In the genomic region with DNA sequence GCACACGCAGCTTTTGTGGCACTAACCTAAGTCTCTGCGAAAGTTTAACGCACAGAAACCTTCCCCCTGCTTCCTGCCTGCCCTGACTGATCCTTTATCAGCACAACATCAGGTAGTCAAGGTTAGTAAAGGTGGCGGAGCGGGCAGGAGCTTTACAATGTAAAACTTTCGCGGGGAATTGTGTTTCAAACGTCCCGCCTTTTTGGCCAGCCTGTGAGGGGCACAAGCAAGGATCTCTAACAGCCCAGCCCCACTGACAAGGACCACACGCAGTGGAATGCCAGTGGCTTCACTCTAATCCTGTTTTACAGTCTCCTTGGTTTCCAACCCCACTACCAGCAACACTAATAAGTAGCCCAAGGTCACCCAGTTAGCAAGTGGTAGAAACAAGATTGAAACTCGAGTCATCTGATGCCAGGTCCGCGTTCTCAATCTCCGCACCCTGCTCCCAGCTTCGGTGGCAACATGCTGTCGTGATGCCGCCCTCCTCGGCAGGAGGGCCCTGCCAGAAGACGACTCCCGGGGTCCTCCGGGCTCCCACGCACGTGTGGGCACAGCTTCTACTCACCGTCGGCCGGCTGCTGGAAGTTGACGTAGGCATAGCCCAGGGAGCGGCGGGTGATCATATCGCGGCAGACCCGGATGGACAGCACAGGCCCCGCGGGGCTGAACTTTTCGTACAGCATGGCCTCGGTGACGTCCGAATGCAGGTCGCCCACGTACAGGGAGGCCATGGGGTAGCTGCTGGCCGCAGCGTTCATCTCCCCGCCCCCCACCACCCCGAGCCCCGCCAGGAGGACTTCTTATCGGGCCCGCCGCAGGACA, we compare ENCODE assay signal across 8 cellular contexts. TPM values are rescaled to one million over a fixed set of nuclear protein-coding genes. Genes with fewer than 3 reads are reported as not detected.
DNase-seq lines count a peak whose midpoint lies in the region; ATAC-seq and TF ChIP-seq lines count a peak whose summit lies in the region.

No MANE protein-coding gene starts in this region.

- no peak for TF ChIP-seq POLR2A in uterus (IDR thresholded peaks at IDR 0.05)

- peak overlapping the region; percentile 89 to 96 (median 92) for H3K4me3 Mint-ChIP-seq in CD8-positive, alpha-beta memory T cell
- H3K4me3 Mint-ChIP-seq in activated naive CD4-positive, alpha-beta T cell treated with anti-CD3 and anti-CD28 coated beads, Interleukin-2, amount 50 U/mL, for 24 hours = peak overlapping the region; percentile 96

- intact Hi-C loops in Right ventricle myocardium inferior (cut with DNase I) (no loop called here), uterus (cut with DNase I; ENCODE audit: low total_unique reads) (no loop called here)

- peak; percentile 25 for ATAC-seq in HG02852 (IDR thresholded peaks at IDR 0.05; ENCODE audit: unreplicated experiment)
- peak; percentile 50 for ATAC-seq in Right ventricle myocardium inferior
- no peak for ATAC-seq in GM18520 (IDR thresholded peaks at IDR 0.05; ENCODE audit: unreplicated experiment)

- H4K20me1 ChIP-seq in osteoblast (ENCODE audit: insufficient read depth, low read length) = peaks cover 51% of the 10 kb centered on the region

- POLR2A ChIA-PET in CD8-positive, alpha-beta memory T cell (lab: Charles Lee) = interaction anchor here (1.0 to 1.2 kb wide), 2 partner anchors 163 to 1404 kb away, joined by 3 read pairs; a partner anchor contains a TSS

- H3K36me3 ChIP-seq in CD8-positive, alpha-beta memory T cell (ENCODE audit: insufficient read depth, low read length) = peaks cover 13% of the 10 kb centered on the region
- peaks cover 55% of the 10 kb centered on the region for H3K36me3 ChIP-seq in SJCRH30
- peaks cover 38% of the 10 kb centered on the region for H3K36me3 ChIP-seq in osteoblast (ENCODE audit: insufficient read depth, low read length)
- no peaks in the 10 kb centered on the region for H3K36me3 ChIP-seq in uterus

- DNase-seq in CD8-positive, alpha-beta memory T cell = peak; percentile 42 to 68 (median 62)
- DNase-seq in SJCRH30 (peak; percentile 62 to 73), Right ventricle myocardium inferior (ENCODE audit: missing footprints) (peak; percentile 83), osteoblast (ENCODE audit: insufficient read length, low spot score, missing footprints) (peak; percentile 93), uterus (peak; percentile 36 to 49)

- peak overlapping the region; percentile 94 for H3K4me2 ChIP-seq in osteoblast (ENCODE audit: insufficient read depth, low read length)

- no peaks in the 10 kb centered on the region for H3K27me3 ChIP-seq in CD8-positive, alpha-beta memory T cell (ENCODE audit: insufficient read depth, low read length, poor library complexity, severe bottlenecking)
- H3K27me3 ChIP-seq in SJCRH30 (no peaks in the 10 kb centered on the region), osteoblast (ENCODE audit: insufficient read depth, low read length) (no peaks in the 10 kb centered on the region), uterus (no peaks in the 10 kb centered on the region)

- no peaks in the 10 kb centered on the region for H3K9me3 Mint-ChIP-seq in CD8-positive, alpha-beta memory T cell
- H3K9me3 Mint-ChIP-seq in activated naive CD4-positive, alpha-beta T cell treated with anti-CD3 and anti-CD28 coated beads, Interleukin-2, amount 50 U/mL, for 24 hours = no peaks in the 10 kb centered on the region

- TF ChIP-seq CTCF in osteoblast (IDR thresholded peaks at IDR 0.05; ENCODE audit: extremely low read depth, low read depth, low read length) (no peak), uterus (IDR thresholded peaks at IDR 0.05) (no peak)

- H3K27ac ChIP-seq in CD8-positive, alpha-beta memory T cell (ENCODE audit: low read depth, low read length) = peak overlapping the region; percentile 66
- H3K27ac ChIP-seq in SJCRH30 (peak overlapping the region; percentile 78), osteoblast (ENCODE audit: low read depth, low read length) (peak overlapping the region; percentile 87), uterus (peak overlapping the region; percentile 84 to 89)

- no peaks in the 10 kb centered on the region for H3K27me3 Mint-ChIP-seq in CD8-positive, alpha-beta memory T cell
- H3K27me3 Mint-ChIP-seq in activated naive CD4-positive, alpha-beta T cell treated with anti-CD3 and anti-CD28 coated beads, Interleukin-2, amount 50 U/mL, for 24 hours = no peaks in the 10 kb centered on the region

- peaks cover 0 to 50% (median 14%) of the 10 kb centered on the region in 3 donors for H3K36me3 Mint-ChIP-seq in CD8-positive, alpha-beta memory T cell
- H3K36me3 Mint-ChIP-seq in activated naive CD4-positive, alpha-beta T cell treated with anti-CD3 and anti-CD28 coated beads, Interleukin-2, amount 50 U/mL, for 24 hours = peaks cover 21% of the 10 kb centered on the region

- H3K4me1 ChIP-seq in CD8-positive, alpha-beta memory T cell (ENCODE audit: insufficient read depth, low read length) = peaks cover 22% of the 10 kb centered on the region
- H3K4me1 ChIP-seq in SJCRH30 = peaks cover 10% of the 10 kb centered on the region
- peaks cover 23% of the 10 kb centered on the region for H3K4me1 ChIP-seq in osteoblast (ENCODE audit: insufficient read depth, low read length)
- peaks cover 0 to 9% of the 10 kb centered on the region in 2 donors for H3K4me1 ChIP-seq in uterus

- peak overlapping the region; percentile 49 for H3K4me3 ChIP-seq in CD8-positive, alpha-beta memory T cell (ENCODE audit: low read length)
- H3K4me3 ChIP-seq in SJCRH30 (peak overlapping the region; percentile 95), osteoblast (ENCODE audit: insufficient read depth, low read length) (peak overlapping the region; percentile 97), uterus (peak overlapping the region; percentile 48 to 70)

- H3K4me1 Mint-ChIP-seq in CD8-positive, alpha-beta memory T cell = peaks cover 33 to 45% (median 38%) of the 10 kb centered on the region in 3 donors
- peaks cover 42% of the 10 kb centered on the region for H3K4me1 Mint-ChIP-seq in activated naive CD4-positive, alpha-beta T cell treated with anti-CD3 and anti-CD28 coated beads, Interleukin-2, amount 50 U/mL, for 24 hours

- peaks cover 62% of the 10 kb centered on the region for H3K79me2 ChIP-seq in osteoblast (ENCODE audit: insufficient read depth, low read length)

- H2AFZ ChIP-seq in osteoblast (ENCODE audit: low read length) = no peak overlapping the region

- no peaks in the 10 kb centered on the region for H3K9me3 ChIP-seq in CD8-positive, alpha-beta memory T cell (ENCODE audit: low read length)
- H3K9me3 ChIP-seq in SJCRH30 (replicated peaks) (no peaks in the 10 kb centered on the region), osteoblast (ENCODE audit: low read depth, low read length) (no peaks in the 10 kb centered on the region), uterus (no peaks in the 10 kb centered on the region)

- CTCF ChIA-PET in CD8-positive, alpha-beta memory T cell (lab: Charles Lee) = interaction anchor here (0.7 to 1.5 kb wide), 5 partner anchors 9 to 145 kb away, joined by 3 read pairs; no protein-coding TSS in a partner anchor

- H3K27ac Mint-ChIP-seq in CD8-positive, alpha-beta memory T cell = peak overlapping the region; percentile 80 to 99 (median 94)
- peak overlapping the region; percentile 80 for H3K27ac Mint-ChIP-seq in activated naive CD4-positive, alpha-beta T cell treated with anti-CD3 and anti-CD28 coated beads, Interleukin-2, amount 50 U/mL, for 24 hours

RNA-seq across cellular contexts. Expression of a gene that starts 1.2 kb away (rescaled TPM):
- 100 to 1,000 TPM; 429 to 437 TPM for total RNA-seq in CD8-positive, alpha-beta memory T cell
- 21.8 TPM for polyA plus RNA-seq in CD8-positive, alpha-beta memory T cell
- total RNA-seq in SJCRH30 (2014; rRNA removed; shearing (Covaris generic)) = 254 and 270 TPM in 2 replicates
- total RNA-seq in Right ventricle myocardium inferior (196 TPM), osteoblast (158 and 182 TPM in 2 replicates), uterus (100 to 1,000 TPM in 2 of 4 donors, 10 to 100 TPM in 2; 48.2 to 189 (median 102) TPM)

Comparison
In these comparisons a context has a peak if more than half of its experiments do, and no peak if none do; other contexts are left out.
1. DNase-seq: peak in every context shown above with its lines; median percentile 93 in osteoblast; 83 in Right ventricle myocardium inferior; 68 in SJCRH30; 62 in CD8-positive, alpha-beta memory T cell; 42 in uterus.